ENCODE assay signal across 8 cellular contexts in genomic region chr1:231315887-231316286, GRCh38. TPM values are rescaled to one million over a fixed set of nuclear protein-coding genes. Genes with fewer than 3 reads are reported as not detected.
DNase-seq lines count a peak whose midpoint lies in the region; ATAC-seq, FAIRE-seq and TF ChIP-seq lines count a peak whose summit lies in the region.

No MANE protein-coding gene starts in this region.

- dilution Hi-C loops in IMR-90 (cut with HindIII; ENCODE audit: low sequenced_read_pairs, unreplicated experiment) (no loop called here), endothelial cell of umbilical vein (cut with MboI; ENCODE audit: extremely low pct_ligation_motif_present, low sequenced_read_pairs) (no loop called here)

- no peak overlapping the region for H2BK120ac ChIP-seq in IMR-90 (ENCODE audit: low read depth, low read length)

- H3K9me3 ChIP-seq in IMR-90 (ENCODE audit: control insufficient read depth, insufficient read depth, low read length), result no peaks in the 10 kb centered on the region; the same call in 1 of the 2 replicates
- no peaks in the 10 kb centered on the region for H3K9me3 ChIP-seq in endothelial cell of umbilical vein (replicated peaks; ENCODE audit: control insufficient read depth, insufficient read depth, low read length)
- no peaks in the 10 kb centered on the region for H3K9me3 ChIP-seq in pancreas
- H3K9me3 ChIP-seq in gastroesophageal sphincter, result no peaks in the 10 kb centered on the region

- intact Hi-C loops in IMR-90 (cut with micrococcal nuclease) (no loop called here), endothelial cell of umbilical vein (cut with micrococcal nuclease) (loop anchor here (1.0 to 5.0 kb wide), 6 partner anchors 21 to 288 kb away; partner anchors contain the start of genes EXOC8 and GNPAT), pancreas (cut with DNase I) (no loop called here)

- no peak overlapping the region for H2AK5ac ChIP-seq in IMR-90 (ENCODE audit: low read depth, low read length)

- H4K91ac ChIP-seq in IMR-90 (ENCODE audit: insufficient read depth, low read depth, low read length), result no peak overlapping the region

- TF ChIP-seq POLR2A in IMR-90 (IDR thresholded peaks at IDR 0.05; ENCODE audit: low read depth, low read length), result no peak
- no peak for TF ChIP-seq POLR2A in endothelial cell of umbilical vein (IDR thresholded peaks at IDR 0.05; ENCODE audit: low read depth, low read length)
- no peak for TF ChIP-seq POLR2A in gastroesophageal sphincter (IDR thresholded peaks at IDR 0.05)

- no peak overlapping the region for H2BK20ac ChIP-seq in IMR-90 (ENCODE audit: low read depth, low read length)

- H3K4me1 ChIP-seq in IMR-90 (ENCODE audit: control insufficient read depth, insufficient read depth, low read length) (no peaks in the 10 kb centered on the region), endothelial cell of umbilical vein (ENCODE audit: control insufficient read depth, extremely low read depth, insufficient read depth, low read length) (no peaks in the 10 kb centered on the region), pancreas (no peaks in the 10 kb centered on the region), gastroesophageal sphincter (no peaks in the 10 kb centered on the region)

- H2AK9ac ChIP-seq in IMR-90 (replicated peaks; ENCODE audit: low read depth, low read length, poor library complexity), result no peak overlapping the region

- TF ChIP-seq RAD21 in IMR-90 (IDR thresholded peaks at IDR 0.05; ENCODE audit: low read length), result peak; percentile 52

- H3K36me3 ChIP-seq in IMR-90 (ENCODE audit: control insufficient read depth, insufficient read depth, low read length), result no peaks in the 10 kb centered on the region
- no peaks in the 10 kb centered on the region for H3K36me3 ChIP-seq in endothelial cell of umbilical vein (ENCODE audit: control insufficient read depth in 2 of 2, extremely low read depth in 1 of 2, insufficient read depth in 2 of 2, low read length in 2 of 2)
- H3K36me3 ChIP-seq in pancreas, result no peaks in the 10 kb centered on the region
- H3K36me3 ChIP-seq in gastroesophageal sphincter, result no peaks in the 10 kb centered on the region

- FAIRE-seq in endothelial cell of umbilical vein (lab: Jason Lieb, UNC) (peak; percentile 64), pancreas (lab: Jason Lieb, UNC) (no peak)

- no peak overlapping the region for H3K23ac ChIP-seq in IMR-90 (ENCODE audit: low read depth, low read length)

- no peak for TF ChIP-seq EP300 in gastroesophageal sphincter (IDR thresholded peaks at IDR 0.05)

- H4K5ac ChIP-seq in IMR-90 (ENCODE audit: low read depth, low read length), result no peak overlapping the region

- CTCF ChIA-PET in IMR-90 (lab: Yijun Ruan, JAX) (interaction anchor here (0.6 to 1.1 kb wide), 3 partner anchors 14 to 20 kb away, joined by 3 to 4 read pairs (median 4); no protein-coding TSS in a partner anchor), endothelial cell of umbilical vein (lab: Charles Lee) (interaction anchor here (0.8 to 2.2 kb wide), 14 partner anchors 10 to 1838 kb away, joined by 3 to 11 read pairs (median 4); partner anchors contain the start of genes EXOC8 and SPRTN)

- BruUV-seq in IMR-90 (replicated peaks; lab: Mats Ljungman, UMichigan) (no TSS peak), endothelial cell of umbilical vein (replicated peaks; lab: Mats Ljungman, UMichigan) (no TSS peak)

- H3K27me3 ChIP-seq in IMR-90 (ENCODE audit: control insufficient read depth, insufficient read depth, low read length) (no peaks in the 10 kb centered on the region), endothelial cell of umbilical vein (ENCODE audit: control insufficient read depth in 2 of 2, insufficient read depth in 2 of 2, low read length in 2 of 2) (no peaks in the 10 kb centered on the region), pancreas (no peaks in the 10 kb centered on the region), gastroesophageal sphincter (no peaks in the 10 kb centered on the region)

- H3K27ac ChIP-seq in IMR-90 (ENCODE audit: insufficient read depth, low read length) (no peak overlapping the region), endothelial cell of umbilical vein (ENCODE audit: insufficient read depth, low read depth, low read length) (no peak overlapping the region), pancreas (no peak overlapping the region), gastroesophageal sphincter (no peak overlapping the region)

- peak; percentile 10 for DNase-seq in COR-L47 (lab: John Stamatoyannopoulos, UW)
- DNase-seq in IMR-90, result peak; percentile 9
- DNase-seq in endothelial cell of umbilical vein (ENCODE audit: low read depth, low spot score), result peak; percentile 59
- peak in 4 of 6 donors; percentile 13 to 73 (median 30) for DNase-seq in pancreas

- no peak overlapping the region for H3K56ac ChIP-seq in IMR-90 (ENCODE audit: extremely low read depth, insufficient read depth, low read length)

- H3K9me1 ChIP-seq in IMR-90 (ENCODE audit: insufficient read depth, low read length) (no peaks in the 10 kb centered on the region), endothelial cell of umbilical vein (replicated peaks; ENCODE audit: control insufficient read depth, extremely low read depth, insufficient read depth, low read length) (no peaks in the 10 kb centered on the region)

- H3K9ac ChIP-seq in IMR-90 (ENCODE audit: low read depth, low read length), result no peak overlapping the region
- H3K9ac ChIP-seq in endothelial cell of umbilical vein (replicated peaks; ENCODE audit: extremely low read depth, insufficient read depth, low read length), result no peak overlapping the region

- no peaks in the 10 kb centered on the region for H3K79me2 ChIP-seq in endothelial cell of umbilical vein (ENCODE audit: control insufficient read depth, insufficient read depth, low read length)

- POLR2A ChIA-PET in IMR-90 (lab: Charles Lee; ENCODE audit: unreplicated experiment) (no interaction called here), endothelial cell of umbilical vein (lab: Charles Lee) (interaction anchor here (0.6 kb wide), 1 partner anchor 22 kb away, joined by 3 read pairs; the partner anchor contains the start of gene EXOC8)

- no peak overlapping the region for H3K18ac ChIP-seq in IMR-90 (ENCODE audit: low read depth, low read length)

- H2BK5ac ChIP-seq in IMR-90 (ENCODE audit: low read depth, low read length, poor library complexity, severe bottlenecking), result no peak overlapping the region

- no peak overlapping the region for H3K14ac ChIP-seq in IMR-90 (replicated peaks; ENCODE audit: low read depth, low read length)

- in situ Hi-C loops in IMR-90 (cut with MboI; ENCODE audit: low sequenced_read_pairs), result no loop called here

- H4K20me1 ChIP-seq in IMR-90 (ENCODE audit: insufficient read depth, low read length) (no peaks in the 10 kb centered on the region), endothelial cell of umbilical vein (replicated peaks; ENCODE audit: control insufficient read depth, extremely low read depth, insufficient read depth, low read length) (no peaks in the 10 kb centered on the region)

- H3K4me2 ChIP-seq in IMR-90 (ENCODE audit: low read depth, low read length) (no peak overlapping the region), endothelial cell of umbilical vein (ENCODE audit: insufficient read depth, low read length) (no peak overlapping the region)

- WGBS in IMR-90 (ENCODE audit: extremely low coverage in 2 of 2, insufficient read length in 1 of 2), 2 experiments, result 22% methylated on average over 6 of the region's 11 CpGs; no CpG with 5 or more reads in 1 of the 2 experiments
- 35 to 50% methylated on average over 10 to 11 of the region's 11 CpGs for WGBS in pancreas, 2 donors
- WGBS in gastroesophageal sphincter (ENCODE audit: low coverage in 1 of 2), 2 donors, result 14 to 30% methylated on average over 4 to 6 of the region's 11 CpGs

- no peak overlapping the region for H4K8ac ChIP-seq in IMR-90 (ENCODE audit: low read depth in 2 of 2, low read length in 2 of 2)

- TF ChIP-seq CTCF in IMR-90 (conservative IDR thresholded peaks at IDR 0.05; ENCODE audit: low read depth, low read length), result peak; percentile 45
- peak; percentile 61 for TF ChIP-seq CTCF in WI38 (IDR thresholded peaks at IDR 0.05; ENCODE audit: low read depth, low read length)
- peak; percentile 70 to 83 for TF ChIP-seq CTCF in endothelial cell of umbilical vein (IDR thresholded peaks at IDR 0.05; ENCODE audit: extremely low read depth in 1 of 2, insufficient read depth in 1 of 2, low read depth in 1 of 2, low read length in 2 of 2)
- peak; percentile 11 to 42 (median 22) for TF ChIP-seq CTCF in pancreas (IDR thresholded peaks at IDR 0.05)
- TF ChIP-seq CTCF in gastroesophageal sphincter (IDR thresholded peaks at IDR 0.05), result peak in 1 of 4 experiments; percentile 45

- H2AFZ ChIP-seq in IMR-90 (replicated peaks; ENCODE audit: low read length, poor library complexity) (no peak overlapping the region), endothelial cell of umbilical vein (ENCODE audit: low read depth, low read length) (no peak overlapping the region)

- H3K79me1 ChIP-seq in IMR-90 (ENCODE audit: low read depth in 1 of 2, low read length in 2 of 2), result no peaks in the 10 kb centered on the region

- ATAC-seq in GM19395 (IDR thresholded peaks at IDR 0.05; ENCODE audit: unreplicated experiment) (peak; percentile 72), IMR-90 (ENCODE audit: low read depth) (peak; percentile 71), pancreas (peak in 3 of 4 donors; percentile 76 to 83 (median 78)), HG03025 (IDR thresholded peaks at IDR 0.05; ENCODE audit: low FRiP score, unreplicated experiment) (no peak), gastroesophageal sphincter (no peak)

- no peak overlapping the region for H3K4ac ChIP-seq in IMR-90 (ENCODE audit: low read depth, low read length)

- H3K4me3 ChIP-seq in IMR-90 (ENCODE audit: insufficient read depth, low read depth, low read length), result no peak overlapping the region
- H3K4me3 ChIP-seq in WI38 (ENCODE audit: low read depth, low read length), result no peak overlapping the region
- H3K4me3 ChIP-seq in endothelial cell of umbilical vein (replicated peaks in 1 of 3; ENCODE audit: insufficient read depth in 1 of 3, low read depth in 1 of 3, low read length in 3 of 3), result no peak overlapping the region
- no peak overlapping the region for H3K4me3 ChIP-seq in pancreas
- no peak overlapping the region for H3K4me3 ChIP-seq in gastroesophageal sphincter

- no peak overlapping the region for H2BK15ac ChIP-seq in IMR-90 (ENCODE audit: low read depth, low read length)

RNA-seq across cellular contexts. Expression of gene EXOC8, which starts 21.8 kb away (rescaled TPM):
- total RNA-seq in IMR-90 (2012; rRNA removed) (11.5 and 15.3 TPM in 2 replicates), endothelial cell of umbilical vein (12.6 and 13.2 TPM in 2 replicates), pancreas (1 to 10 TPM; 5.1 to 8.5 (median 6.8) TPM), gastroesophageal sphincter (10 to 100 TPM; 11.8 to 15.3 (median 14.4) TPM)
- polyA plus RNA-seq in IMR-90 (2012; rRNA removed) (2.6 and 2.7 TPM in 2 replicates), endothelial cell of umbilical vein (2.3 and 2.8 TPM in 2 replicates), pancreas (1 to 10 TPM; 2.4 to 4.6 TPM)
- 1.5 and 1.8 TPM in 2 replicates for polyA plus RNA-seq in IMR-90 (2012; cell fraction: cytosol; rRNA removed)
- 2.1 and 3.3 TPM in 2 replicates for polyA plus RNA-seq in IMR-90 (2012; cell fraction: nucleus; rRNA removed; ENCODE audit: low replicate concordance)
- polyA plus RNA-seq in endothelial cell of umbilical vein (2011; cell fraction: cytosol; rRNA removed), result 2.8 and 3.0 TPM in 2 replicates
- polyA plus RNA-seq in endothelial cell of umbilical vein (2011; cell fraction: nucleus; rRNA removed), result 5.6 and 8.5 TPM in 2 replicates
- polyA plus RNA-seq in endothelial cell of umbilical vein (2012), result 5.6 and 7.1 TPM in 2 replicates
- polyA minus RNA-seq in endothelial cell of umbilical vein, result 13.2 and 13.7 TPM in 2 replicates
- 8.3 TPM for polyA minus RNA-seq in endothelial cell of umbilical vein (2011; cell fraction: cytosol; rRNA and poly(A)+ RNA removed)
- 10.1 and 11.5 TPM in 2 replicates for polyA minus RNA-seq in endothelial cell of umbilical vein (2011; cell fraction: nucleus; rRNA and poly(A)+ RNA removed)

RNA-seq across cellular contexts. Expression of gene SPRTN, which starts 22.2 kb away (rescaled TPM):
- total RNA-seq in IMR-90 (2012; rRNA removed), result 16.4 and 17.4 TPM in 2 replicates
- polyA plus RNA-seq in IMR-90 (2012; rRNA removed), result 6.5 and 7.5 TPM in 2 replicates
- 5.7 and 6.5 TPM in 2 replicates for polyA plus RNA-seq in IMR-90 (2012; cell fraction: cytosol; rRNA removed)
- 5.5 and 10.2 TPM in 2 replicates for polyA plus RNA-seq in IMR-90 (2012; cell fraction: nucleus; rRNA removed; ENCODE audit: low replicate concordance)
- total RNA-seq in endothelial cell of umbilical vein, result 15.4 and 16.1 TPM in 2 replicates
- polyA plus RNA-seq in endothelial cell of umbilical vein, result 10.6 and 15.4 TPM in 2 replicates
- polyA plus RNA-seq in endothelial cell of umbilical vein (2011; cell fraction: cytosol; rRNA removed), result 6.8 and 9.8 TPM in 2 replicates
- 17.2 and 26.5 TPM in 2 replicates for polyA plus RNA-seq in endothelial cell of umbilical vein (2011; cell fraction: nucleus; rRNA removed)
- polyA plus RNA-seq in endothelial cell of umbilical vein (2012), result 9.3 and 11.0 TPM in 2 replicates
- 23.3 and 24.3 TPM in 2 replicates for polyA minus RNA-seq in endothelial cell of umbilical vein
- 17.3 TPM for polyA minus RNA-seq in endothelial cell of umbilical vein (2011; cell fraction: cytosol; rRNA and poly(A)+ RNA removed)
- 48.4 and 54.6 TPM in 2 replicates for polyA minus RNA-seq in endothelial cell of umbilical vein (2011; cell fraction: nucleus; rRNA and poly(A)+ RNA removed)
- 1 to 10 TPM; 2.7 to 5.6 (median 3.7) TPM for total RNA-seq in pancreas
- polyA plus RNA-seq in pancreas, result 1 to 10 TPM; 2.2 to 2.6 TPM
- total RNA-seq in gastroesophageal sphincter, result 10 to 100 TPM; 15.3 to 34.7 (median 20.7) TPM

Comparison
In these comparisons a context has a peak if more than half of its experiments do, and no peak if none do; other contexts are left out.
1. DNase-seq: peak in every context shown above with its lines; median percentile 59 in endothelial cell of umbilical vein; 30 in pancreas; 10 in COR-L47; 9 in IMR-90.
2. ATAC-seq: peak in GM19395 (single experiment), IMR-90 (single experiment) and pancreas (3 of 4); none in HG03025 (single experiment) and gastroesophageal sphincter (single experiment).